1 cellular context compared by ENCODE assay signal in the genomic region with DNA sequence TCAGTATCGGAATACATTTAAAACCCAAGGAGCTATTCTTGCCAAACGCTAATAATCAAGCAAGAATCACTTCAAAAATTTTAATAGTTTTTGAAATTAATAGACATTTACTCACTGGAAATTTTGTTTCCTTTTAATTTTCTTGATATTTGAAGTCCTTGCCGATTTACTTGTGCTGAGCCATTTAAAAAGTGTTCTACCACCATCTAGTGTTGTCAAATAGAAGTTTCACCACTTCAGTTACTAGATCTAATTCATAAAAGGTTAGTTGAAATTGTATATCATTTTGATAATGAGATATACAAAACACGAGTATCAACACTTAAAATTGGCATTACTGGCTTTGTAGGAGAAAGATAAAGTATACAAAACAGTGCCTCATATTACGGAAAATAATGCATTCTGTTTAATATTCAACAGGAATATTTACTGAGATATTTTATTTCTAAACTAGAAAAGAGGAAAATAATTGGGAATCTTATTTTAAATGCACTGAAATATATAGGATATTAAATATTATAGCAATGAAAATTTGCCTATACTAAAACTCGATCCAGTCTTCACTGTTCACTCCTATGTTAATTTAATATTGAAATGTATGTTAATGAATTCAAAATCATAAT.
TF ChIP-seq lines count a peak whose summit lies in the region.

No MANE protein-coding gene starts in this region.

TF ChIP-seq in GM23338, 12 proteins besides CTCF, POLR2A, EP300 and RAD21 (continued from another document):
- TF ChIP-seq, protein P1, sequence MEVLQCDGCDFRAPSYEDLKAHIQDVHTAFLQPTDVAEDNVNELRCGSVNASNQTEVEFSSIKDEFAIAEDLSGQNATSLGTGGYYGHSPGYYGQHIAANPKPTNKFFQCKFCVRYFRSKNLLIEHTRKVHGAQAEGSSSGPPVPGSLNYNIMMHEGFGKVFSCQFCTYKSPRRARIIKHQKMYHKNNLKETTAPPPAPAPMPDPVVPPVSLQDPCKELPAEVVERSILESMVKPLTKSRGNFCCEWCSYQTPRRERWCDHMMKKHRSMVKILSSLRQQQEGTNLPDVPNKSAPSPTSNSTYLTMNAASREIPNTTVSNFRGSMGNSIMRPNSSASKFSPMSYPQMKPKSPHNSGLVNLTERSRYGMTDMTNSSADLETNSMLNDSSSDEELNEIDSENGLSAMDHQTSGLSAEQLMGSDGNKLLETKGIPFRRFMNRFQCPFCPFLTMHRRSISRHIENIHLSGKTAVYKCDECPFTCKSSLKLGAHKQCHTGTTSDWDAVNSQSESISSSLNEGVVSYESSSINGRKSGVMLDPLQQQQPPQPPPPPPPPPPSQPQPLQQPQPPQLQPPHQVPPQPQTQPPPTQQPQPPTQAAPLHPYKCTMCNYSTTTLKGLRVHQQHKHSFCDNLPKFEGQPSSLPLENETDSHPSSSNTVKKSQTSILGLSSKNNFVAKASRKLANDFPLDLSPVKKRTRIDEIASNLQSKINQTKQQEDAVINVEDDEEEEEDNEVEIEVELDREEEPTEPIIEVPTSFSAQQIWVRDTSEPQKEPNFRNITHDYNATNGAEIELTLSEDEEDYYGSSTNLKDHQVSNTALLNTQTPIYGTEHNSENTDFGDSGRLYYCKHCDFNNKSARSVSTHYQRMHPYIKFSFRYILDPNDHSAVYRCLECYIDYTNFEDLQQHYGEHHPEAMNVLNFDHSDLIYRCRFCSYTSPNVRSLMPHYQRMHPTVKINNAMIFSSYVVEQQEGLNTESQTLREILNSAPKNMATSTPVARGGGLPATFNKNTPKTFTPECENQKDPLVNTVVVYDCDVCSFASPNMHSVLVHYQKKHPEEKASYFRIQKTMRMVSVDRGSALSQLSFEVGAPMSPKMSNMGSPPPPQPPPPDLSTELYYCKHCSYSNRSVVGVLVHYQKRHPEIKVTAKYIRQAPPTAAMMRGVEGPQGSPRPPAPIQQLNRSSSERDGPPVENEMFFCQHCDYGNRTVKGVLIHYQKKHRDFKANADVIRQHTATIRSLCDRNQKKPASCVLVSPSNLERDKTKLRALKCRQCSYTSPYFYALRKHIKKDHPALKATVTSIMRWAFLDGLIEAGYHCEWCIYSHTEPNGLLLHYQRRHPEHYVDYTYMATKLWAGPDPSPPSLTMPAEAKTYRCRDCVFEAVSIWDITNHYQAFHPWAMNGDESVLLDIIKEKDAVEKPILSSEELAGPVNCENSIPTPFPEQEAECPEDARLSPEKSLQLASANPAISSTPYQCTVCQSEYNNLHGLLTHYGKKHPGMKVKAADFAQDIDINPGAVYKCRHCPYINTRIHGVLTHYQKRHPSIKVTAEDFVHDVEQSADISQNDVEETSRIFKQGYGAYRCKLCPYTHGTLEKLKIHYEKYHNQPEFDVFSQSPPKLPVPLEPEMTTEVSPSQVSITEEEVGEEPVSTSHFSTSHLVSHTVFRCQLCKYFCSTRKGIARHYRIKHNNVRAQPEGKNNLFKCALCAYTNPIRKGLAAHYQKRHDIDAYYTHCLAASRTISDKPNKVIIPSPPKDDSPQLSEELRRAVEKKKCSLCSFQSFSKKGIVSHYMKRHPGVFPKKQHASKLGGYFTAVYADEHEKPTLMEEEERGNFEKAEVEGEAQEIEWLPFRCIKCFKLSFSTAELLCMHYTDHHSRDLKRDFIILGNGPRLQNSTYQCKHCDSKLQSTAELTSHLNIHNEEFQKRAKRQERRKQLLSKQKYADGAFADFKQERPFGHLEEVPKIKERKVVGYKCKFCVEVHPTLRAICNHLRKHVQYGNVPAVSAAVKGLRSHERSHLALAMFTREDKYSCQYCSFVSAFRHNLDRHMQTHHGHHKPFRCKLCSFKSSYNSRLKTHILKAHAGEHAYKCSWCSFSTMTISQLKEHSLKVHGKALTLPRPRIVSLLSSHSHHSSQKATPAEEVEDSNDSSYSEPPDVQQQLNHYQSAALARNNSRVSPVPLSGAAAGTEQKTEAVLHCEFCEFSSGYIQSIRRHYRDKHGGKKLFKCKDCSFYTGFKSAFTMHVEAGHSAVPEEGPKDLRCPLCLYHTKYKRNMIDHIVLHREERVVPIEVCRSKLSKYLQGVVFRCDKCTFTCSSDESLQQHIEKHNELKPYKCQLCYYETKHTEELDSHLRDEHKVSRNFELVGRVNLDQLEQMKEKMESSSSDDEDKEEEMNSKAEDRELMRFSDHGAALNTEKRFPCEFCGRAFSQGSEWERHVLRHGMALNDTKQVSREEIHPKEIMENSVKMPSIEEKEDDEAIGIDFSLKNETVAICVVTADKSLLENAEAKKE (CRISPR knock-in tag; IDR thresholded peaks at IDR 0.05): no peak
